Comparison of ENCODE assay signal across 15 cellular contexts in the genomic region with DNA sequence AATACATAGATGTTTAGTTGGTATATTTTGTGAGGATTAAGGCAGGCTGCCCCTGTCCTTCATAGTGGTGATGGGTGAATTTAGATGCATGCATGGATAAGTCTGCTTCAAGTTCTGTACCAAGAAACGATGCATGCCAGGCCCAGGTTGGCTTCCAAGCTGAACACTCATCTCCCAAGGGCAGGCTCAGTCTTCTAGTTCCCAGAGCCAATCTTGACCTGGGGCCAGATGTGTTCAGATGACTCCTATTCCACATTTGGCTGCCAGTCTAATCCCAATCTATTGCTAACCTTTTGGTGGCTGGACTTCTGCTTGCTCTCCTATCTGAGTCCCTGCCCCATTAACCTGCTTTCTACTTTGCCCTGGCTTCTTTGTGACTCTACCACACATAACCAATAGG. TPM values are rescaled to one million over a fixed set of nuclear protein-coding genes. Genes with fewer than 3 reads are reported as not detected.
DNase-seq lines count a peak whose midpoint lies in the region; ATAC-seq and TF ChIP-seq lines count a peak whose summit lies in the region.
"Had no signal": no experiment of that assay in that cellular context is flagged by ENCODE, and none has a peak within 500 bp of the region (broad histone marks: within the 10 kb centered on the region; RNA-seq: fewer than 3 reads in every experiment).

No MANE protein-coding gene starts in this region.

- H3K27ac ChIP-seq in osteoblast (ENCODE audit: low read depth, low read length): no peak overlapping the region
- peak overlapping the region; percentile 42 to 79 for H3K27ac ChIP-seq in tibial artery
- H3K27ac ChIP-seq: HL-60 had no signal

- H3K4me1 ChIP-seq in osteoblast (ENCODE audit: insufficient read depth, low read length) (peaks cover 9% of the 10 kb centered on the region), tibial artery (peaks cover 0 to 48% (median 13%) of the 10 kb centered on the region in 4 donors)

- no peaks in the 10 kb centered on the region for H3K79me2 ChIP-seq in osteoblast (ENCODE audit: insufficient read depth, low read length)

- H3K9me3 ChIP-seq in MG63 (peaks cover 10% of the 10 kb centered on the region), osteoblast (ENCODE audit: low read depth, low read length) (no peaks in the 10 kb centered on the region), tibial artery (no peaks in the 10 kb centered on the region)

- TF ChIP-seq CTCF in osteoblast (IDR thresholded peaks at IDR 0.05; ENCODE audit: extremely low read depth, low read depth, low read length): no peak
- no peak for TF ChIP-seq CTCF in tibial artery (IDR thresholded peaks at IDR 0.05)

- DNase-seq in MG63 (peak; percentile 96), fibroblast of gingiva (ENCODE audit: low read depth) (peak; percentile 71), osteoblast (ENCODE audit: insufficient read length, low spot score, missing footprints) (peak; percentile 96), tibial artery (peak; percentile 65 to 89), anterior cingulate cortex (lab: John Stamatoyannopoulos, UW) (no peak), KG1 (lab: John Stamatoyannopoulos, UW) (no peak), HEK293T (ENCODE audit: extremely low spot score) (no peak)
- DNase-seq: ACHN; Calu3; CD4-positive, alpha-beta T cell; DMS 273 treated with DMSO at 0.1 percent for 48 hours; GOT3; H9 had no signal

- intact Hi-C loops in tibial artery (cut with DNase I; ENCODE audit: low total_unique reads): no loop called here

- H3K36me3 ChIP-seq in MG63: no peaks in the 10 kb centered on the region
- H3K36me3 ChIP-seq in osteoblast (ENCODE audit: insufficient read depth, low read length): no peaks in the 10 kb centered on the region
- no peaks in the 10 kb centered on the region for H3K36me3 ChIP-seq in tibial artery

- POLR2A ChIA-PET in HEK293T (lab: Yijun Ruan, JAX): no interaction called here

- no peak for ATAC-seq in GM18870 (IDR thresholded peaks at IDR 0.05; ENCODE audit: unreplicated experiment)

- H3K4me3 ChIP-seq in MG63 (no peak overlapping the region), osteoblast (ENCODE audit: insufficient read depth, low read length) (no peak overlapping the region), tibial artery (no peak overlapping the region)

- CTCF ChIA-PET in HEK293T (lab: Yijun Ruan, JAX): no interaction called here

- H4K20me1 ChIP-seq in osteoblast (ENCODE audit: insufficient read depth, low read length): no peaks in the 10 kb centered on the region

- H3K4me2 ChIP-seq in osteoblast (ENCODE audit: insufficient read depth, low read length): no peak overlapping the region

- H2AFZ ChIP-seq in osteoblast (ENCODE audit: low read length): no peak overlapping the region

- H3K27me3 ChIP-seq in MG63: peaks cover 5% of the 10 kb centered on the region; the same call in 1 of the 2 replicates
- H3K27me3 ChIP-seq in osteoblast (ENCODE audit: insufficient read depth, low read length): no peaks in the 10 kb centered on the region
- H3K27me3 ChIP-seq in tibial artery: no peaks in the 10 kb centered on the region

TF ChIP-seq in HEK293T, 16 proteins besides CTCF, POLR2A, EP300 and RAD21:
- TF ChIP-seq ARNT (IDR thresholded peaks at IDR 0.05): no peak
- no peak for TF ChIP-seq FOXM1 (IDR thresholded peaks at IDR 0.05; ENCODE audit: borderline replicate concordance)
- no peak for TF ChIP-seq SP1 (IDR thresholded peaks at IDR 0.05)
- TF ChIP-seq TARDBP (IDR thresholded peaks at IDR 0.05): no peak
- TF ChIP-seq BHLHE40 (IDR thresholded peaks at IDR 0.05; ENCODE audit: borderline replicate concordance): no peak
- TF ChIP-seq FOXA1 (IDR thresholded peaks at IDR 0.05): no peak
- TF ChIP-seq LEF1 (IDR thresholded peaks at IDR 0.05; ENCODE audit: borderline replicate concordance): no peak
- TF ChIP-seq HDGF (IDR thresholded peaks at IDR 0.05; ENCODE audit: borderline replicate concordance): no peak
- TF ChIP-seq ZNF384 (IDR thresholded peaks at IDR 0.05): no peak

RNA-seq across cellular contexts. Expression of gene SNAPC3, which starts 18.5 kb away (rescaled TPM):
- 132 and 172 TPM in 2 replicates for total RNA-seq in MG63 (2014; rRNA removed; shearing (Covaris generic); ENCODE audit: low replicate concordance)
- 30.4 TPM in 2 replicates for total RNA-seq in osteoblast

Comparison
In these comparisons a context has a peak if more than half of its experiments do, and no peak if none do; other contexts are left out.
1. DNase-seq: peak in MG63 (single experiment), fibroblast of gingiva (single experiment), osteoblast (single experiment) and tibial artery (2 of 2); none in anterior cingulate cortex (0 of 58), KG1 (single experiment) and HEK293T (single experiment).